Comparison of ENCODE assay signal across 29 cellular contexts in the genomic region with DNA sequence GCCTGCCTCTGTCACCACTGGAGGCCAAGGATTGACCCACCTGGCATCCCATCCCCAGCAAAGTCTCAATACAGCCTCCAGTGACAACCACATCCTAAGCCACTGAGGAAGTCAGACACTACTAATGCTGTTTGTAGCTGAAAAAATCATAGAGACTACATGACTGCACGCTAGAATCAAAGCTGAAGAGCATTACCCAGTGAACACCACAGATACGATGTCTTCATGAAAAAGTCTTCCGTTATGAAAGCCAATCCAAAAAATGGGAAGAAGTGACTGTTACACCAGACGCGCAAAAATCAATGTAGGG. TPM values are rescaled to one million over a fixed set of nuclear protein-coding genes. Genes with fewer than 3 reads are reported as not detected.
"Had no signal": no experiment of that assay in that cellular context is flagged by ENCODE, and none has a peak within 500 bp of the region (broad histone marks: within the 10 kb centered on the region; RNA-seq: fewer than 3 reads in every experiment).

No MANE protein-coding gene starts in this region.

- H3K27ac Mint-ChIP-seq: activated CD4-positive, alpha-beta memory T cell treated with anti-CD3 and anti-CD28 coated beads for 36 hours; activated CD4-positive, alpha-beta T cell treated with anti-CD3 and anti-CD28 coated beads, Interleukin-2, amount 10 ng/mL, durations not matched to agents 7 days and 5 days; activated naive CD4-positive, alpha-beta T cell treated with anti-CD3 and anti-CD28 coated beads, Interleukin-2, amount 50 U/mL, for 24 hours; activated T-cell treated with anti-CD3 and anti-CD28 coated beads, Interleukin-2, amount 50 U/mL, for 24 hours; activated T-helper 1 cell treated with anti-CD3 and anti-CD28 coated beads, Interleukin-12 subunit alpha, Interleukin-12 subunit beta, Interleukin-2, Interleukin-4 antibody, amounts not matched to agents 30 ng/mL and 10 ng/mL and 1 ng/mL, durations not matched to agents 14 hours and 24 hours and 36 hours had no signal

- H3K27me3 Mint-ChIP-seq: activated naive CD4-positive, alpha-beta T cell treated with anti-CD3 and anti-CD28 coated beads, Interleukin-2, amount 50 U/mL, for 24 hours had no signal

- H3K4me3 Mint-ChIP-seq: activated CD4-positive, alpha-beta memory T cell treated with anti-CD3 and anti-CD28 coated beads for 36 hours; activated CD4-positive, alpha-beta T cell treated with anti-CD3 and anti-CD28 coated beads, Interleukin-2, amount 10 ng/mL, durations not matched to agents 7 days and 5 days; activated naive CD4-positive, alpha-beta T cell treated with anti-CD3 and anti-CD28 coated beads, Interleukin-2, amount 50 U/mL, for 24 hours; activated T-cell treated with anti-CD3 and anti-CD28 coated beads, Interleukin-2, amount 50 U/mL, for 24 hours; activated T-helper 1 cell treated with anti-CD3 and anti-CD28 coated beads, Interleukin-12 subunit alpha, Interleukin-12 subunit beta, Interleukin-2, Interleukin-4 antibody, amounts not matched to agents 30 ng/mL and 10 ng/mL and 1 ng/mL, durations not matched to agents 14 hours and 24 hours and 36 hours had no signal

- H3K9me2 ChIP-seq: SK-N-SH had no signal

- H3K36me3 Mint-ChIP-seq: activated CD4-positive, alpha-beta memory T cell treated with anti-CD3 and anti-CD28 coated beads for 36 hours; activated naive CD4-positive, alpha-beta T cell treated with anti-CD3 and anti-CD28 coated beads, Interleukin-2, amount 50 U/mL, for 24 hours had no signal

- H3K4me1 ChIP-seq: SJCRH30 had no signal

- H3K4me2 ChIP-seq: SK-N-SH had no signal

- H3K9me3 Mint-ChIP-seq: activated CD4-positive, alpha-beta T cell treated with anti-CD3 and anti-CD28 coated beads, Interleukin-2, amount 10 ng/mL, durations not matched to agents 7 days and 5 days; activated naive CD4-positive, alpha-beta T cell treated with anti-CD3 and anti-CD28 coated beads, Interleukin-2, amount 50 U/mL, for 24 hours; activated T-cell treated with anti-CD3 and anti-CD28 coated beads, Interleukin-2, amount 50 U/mL, for 24 hours had no signal

- H3K27ac ChIP-seq: brain microvascular endothelial cell, Peyer's patch, RWPE1, SJCRH30, VCaP had no signal

- H3K9me3 ChIP-seq: MG63, Peyer's patch, SJCRH30, SK-N-SH had no signal

- H3K27me3 ChIP-seq: brain microvascular endothelial cell, MG63, Peyer's patch, SJCRH30 had no signal

- H3K36me3 ChIP-seq: brain microvascular endothelial cell, MG63, Peyer's patch, SJCRH30 had no signal

- H3K4me3 ChIP-seq: MG63, Peyer's patch, SJCRH30 had no signal

- DNase-seq: activated CD4-positive, alpha-beta memory T cell treated with anti-CD3 and anti-CD28 coated beads for 36 hours; activated CD4-positive, alpha-beta T cell treated with anti-CD3 and anti-CD28 coated beads, Interleukin-2, amount 10 ng/mL, durations not matched to agents 7 days and 5 days; activated CD4-positive, CD25-positive, alpha-beta regulatory T cell; activated effector memory CD4-positive, alpha-beta T cell treated with Interleukin-2 at 50 U/mL for 16 hours; activated naive CD4-positive, alpha-beta T cell; activated T-cell treated with anti-CD3 and anti-CD28 coated beads, Interleukin-2, amount 50 U/mL, for 24 hours; brain microvascular endothelial cell; MG63; MV-4-11; NCI-H1092 treated with DMSO at 0.1 percent for 48 hours; NCI-H1417 treated with DMSO at 0.1 percent for 48 hours; NCI-H1694; NCI-H2029; NCI-H2107; NCI-H2171 treated with DMSO at 0.1 percent for 48 hours; NCI-H226; NCI-H510A; NCI-H526 treated with DMSO at 0.1 percent for 48 hours; NK-92 treated with Interleukin-12 subunit alpha and Interleukin-12 subunit beta, amount 100 ng/mL, for 24 hours; Peyer's patch; Right ventricle myocardium superior; SJCRH30; SK-N-SH; T-helper 1 cell had no signal

RNA-seq across cellular contexts. Expression of gene SIGLEC11, which starts 20.5 kb away (rescaled TPM):
- total RNA-seq: activated CD4-positive, alpha-beta memory T cell treated with anti-CD3 and anti-CD28 coated beads for 36 hours; activated CD4-positive, alpha-beta T cell treated with anti-CD3 and anti-CD28 coated beads, Interleukin-2, amount 10 ng/mL, durations not matched to agents 7 days and 5 days; activated T-helper 1 cell treated with anti-CD3 and anti-CD28 coated beads, Interleukin-12 subunit alpha, Interleukin-12 subunit beta, Interleukin-2, Interleukin-4 antibody, amounts not matched to agents 30 ng/mL and 10 ng/mL and 1 ng/mL, durations not matched to agents 14 hours and 24 hours and 36 hours; T-helper 2 cell treated with Interferon-gamma antibody and Interleukin-4, amounts not matched to agents 100 ng/mL and 5 ng/mL, for 36 hours had no signal
- polyA plus RNA-seq: SK-N-SH had no signal

RNA-seq across cellular contexts. Expression of gene IL4I1, which starts 43.8 kb away (rescaled TPM):
- total RNA-seq: Peyer's patch, Right ventricle myocardium superior, SJCRH30 had no signal
